1 cellular context compared by ENCODE assay signal in the genomic region with DNA sequence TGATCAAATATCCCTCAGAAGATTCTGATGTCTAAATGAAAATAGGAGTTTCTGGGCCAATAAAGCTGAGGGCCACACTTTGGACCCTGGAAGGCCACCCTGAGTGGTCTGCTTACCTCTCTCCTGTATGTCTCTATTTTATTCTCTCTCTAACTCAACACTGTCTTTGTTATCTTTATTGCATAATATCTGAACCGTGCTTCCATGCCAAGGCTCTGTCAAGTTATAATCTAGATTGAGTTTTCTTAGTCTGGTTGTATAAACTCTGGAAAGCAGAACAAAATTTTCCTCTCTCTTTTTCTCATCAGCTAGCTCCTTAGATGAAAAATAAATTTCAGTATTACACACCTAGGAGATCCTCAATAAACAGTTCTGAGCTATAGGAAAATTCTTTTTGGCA.
TF ChIP-seq lines count a peak whose summit lies in the region.

No MANE protein-coding gene starts in this region.

TF ChIP-seq in H1, 55 proteins besides CTCF, POLR2A, EP300 and RAD21:
- TF ChIP-seq EGR1 (IDR thresholded peaks at IDR 0.05; ENCODE audit: borderline replicate concordance, low read depth, low read length) = no peak
- TF ChIP-seq CEBPB (IDR thresholded peaks at IDR 0.05; ENCODE audit: low read depth, low read length) = 0 out of 2 replicates have a peak, but pooled peaks have one; percentile 19
